Comparison of ENCODE assay signal across 14 cellular contexts in the genomic region with DNA sequence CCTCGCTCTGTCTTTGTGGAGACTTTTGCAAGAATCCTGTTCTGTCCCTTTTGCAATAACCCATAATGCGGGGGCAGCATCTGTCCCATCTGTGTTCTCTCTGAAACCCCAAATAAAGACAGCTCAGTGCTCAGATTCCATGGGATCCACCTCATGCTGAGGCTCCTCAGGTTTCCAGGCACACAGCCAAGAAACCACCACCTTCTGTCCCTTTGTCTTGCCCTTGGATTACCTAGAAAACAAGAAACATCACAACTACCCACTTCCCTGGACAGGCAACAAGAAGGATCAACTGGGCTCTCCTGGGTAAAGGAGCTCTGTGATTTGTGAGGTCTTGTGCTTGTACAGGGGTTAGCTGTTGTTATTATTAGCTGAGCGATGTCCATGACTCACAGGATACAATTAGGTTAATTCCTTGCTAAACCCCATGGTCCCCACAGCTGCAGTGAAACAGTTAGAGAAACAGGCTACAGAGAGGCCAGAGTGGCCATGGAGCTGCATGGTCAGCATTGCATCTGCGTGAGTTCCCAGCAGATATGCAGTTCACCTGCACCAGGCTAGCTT. TPM values are rescaled to one million over a fixed set of nuclear protein-coding genes. Genes with fewer than 3 reads are reported as not detected.
DNase-seq lines count a peak whose midpoint lies in the region; ATAC-seq, FAIRE-seq and TF ChIP-seq lines count a peak whose summit lies in the region.
"Had no signal": no experiment of that assay in that cellular context is flagged by ENCODE, and none has a peak within 500 bp of the region (broad histone marks: within the 10 kb centered on the region; RNA-seq: fewer than 3 reads in every experiment).

No MANE protein-coding gene starts in this region.

- H3K4me3 ChIP-seq in left ventricle myocardium inferior (no peak overlapping the region), astrocyte (ENCODE audit: insufficient read depth, low read depth, low read length) (no peak overlapping the region)
- H3K4me3 ChIP-seq: HAP-1 had no signal

- H3K9me3 ChIP-seq in left ventricle myocardium inferior (replicated peaks) (no peaks in the 10 kb centered on the region), astrocyte (ENCODE audit: insufficient read depth, low read depth, low read length) (no peaks in the 10 kb centered on the region)
- H3K9me3 ChIP-seq: HAP-1 had no signal

- H3K27ac Mint-ChIP-seq in astrocyte (ENCODE audit: unreplicated experiment) = peak overlapping the region; percentile 17
- H3K27ac Mint-ChIP-seq in activated naive CD8-positive, alpha-beta T cell treated with anti-CD3 and anti-CD28 coated beads, Interleukin-2, amount 50 U/mL, for 24 hours = no peak overlapping the region
- H3K27ac Mint-ChIP-seq: activated CD4-positive, alpha-beta memory T cell treated with anti-CD3 and anti-CD28 coated beads for 36 hours; activated naive CD4-positive, alpha-beta T cell treated with anti-CD3 and anti-CD28 coated beads, Interleukin-2, amount 50 U/mL, for 72 hours; stimulated activated memory B cell treated with anti-CD40 and anti-IgM and Interleukin-4, amounts not matched to agents 10 μg/mL and 1 μg/mL and 100 μg/mL, for 72 hours had no signal

- H3K4me1 Mint-ChIP-seq in astrocyte (ENCODE audit: low read depth, unreplicated experiment) = peaks cover 7% of the 10 kb centered on the region
- no peaks in the 10 kb centered on the region for H3K4me1 Mint-ChIP-seq in activated naive CD8-positive, alpha-beta T cell treated with anti-CD3 and anti-CD28 coated beads, Interleukin-2, amount 50 U/mL, for 24 hours
- H3K4me1 Mint-ChIP-seq: stimulated activated memory B cell treated with anti-CD40 and anti-IgM and Interleukin-4, amounts not matched to agents 10 μg/mL and 1 μg/mL and 100 μg/mL, for 72 hours had no signal

- peak overlapping the region; percentile 46 for H3K4me2 ChIP-seq in astrocyte (ENCODE audit: low read length)

- H4K20me1 ChIP-seq in astrocyte (ENCODE audit: insufficient read depth, low read length) = no peaks in the 10 kb centered on the region

- no peak overlapping the region for H3K9ac ChIP-seq in astrocyte (ENCODE audit: low read length)

- no peak overlapping the region for H2AFZ ChIP-seq in astrocyte (ENCODE audit: low read depth, low read length)

- no peaks in the 10 kb centered on the region for H3K36me3 Mint-ChIP-seq in astrocyte (ENCODE audit: low read depth, unreplicated experiment)
- no peaks in the 10 kb centered on the region for H3K36me3 Mint-ChIP-seq in activated naive CD8-positive, alpha-beta T cell treated with anti-CD3 and anti-CD28 coated beads, Interleukin-2, amount 50 U/mL, for 24 hours (ENCODE audit: low read depth)
- H3K36me3 Mint-ChIP-seq: activated CD4-positive, alpha-beta memory T cell treated with anti-CD3 and anti-CD28 coated beads for 36 hours; activated naive CD4-positive, alpha-beta T cell treated with anti-CD3 and anti-CD28 coated beads, Interleukin-2, amount 50 U/mL, for 72 hours; stimulated activated memory B cell treated with anti-CD40 and anti-IgM and Interleukin-4, amounts not matched to agents 10 μg/mL and 1 μg/mL and 100 μg/mL, for 72 hours had no signal

- H3K4me1 ChIP-seq in left ventricle myocardium inferior = peaks cover 14% of the 10 kb centered on the region
- peaks cover 13% of the 10 kb centered on the region for H3K4me1 ChIP-seq in astrocyte (ENCODE audit: insufficient read depth, low read length)
- H3K4me1 ChIP-seq: HAP-1 had no signal

- H3K79me2 ChIP-seq in astrocyte (ENCODE audit: insufficient read depth, low read length) = no peaks in the 10 kb centered on the region

- H3K27me3 ChIP-seq in left ventricle myocardium inferior (ENCODE audit: low read depth) (no peaks in the 10 kb centered on the region), astrocyte (ENCODE audit: insufficient read depth, low read length) (peaks cover 5% of the 10 kb centered on the region)

- intact Hi-C loops in Right ventricle myocardium superior (cut with DNase I) = no loop called here
- intact Hi-C loops in left ventricle myocardium inferior (cut with micrococcal nuclease) = no loop called here

- peaks cover 2% of the 10 kb centered on the region for H3K9me3 Mint-ChIP-seq in astrocyte (ENCODE audit: unreplicated experiment)
- H3K9me3 Mint-ChIP-seq in activated naive CD8-positive, alpha-beta T cell treated with anti-CD3 and anti-CD28 coated beads, Interleukin-2, amount 50 U/mL, for 24 hours = no peaks in the 10 kb centered on the region
- H3K9me3 Mint-ChIP-seq: activated CD4-positive, alpha-beta memory T cell treated with anti-CD3 and anti-CD28 coated beads for 36 hours; activated naive CD4-positive, alpha-beta T cell treated with anti-CD3 and anti-CD28 coated beads, Interleukin-2, amount 50 U/mL, for 72 hours; stimulated activated memory B cell treated with anti-CD40 and anti-IgM and Interleukin-4, amounts not matched to agents 10 μg/mL and 1 μg/mL and 100 μg/mL, for 72 hours had no signal

- ATAC-seq in Right ventricle myocardium superior (ENCODE audit: poor library complexity) = peak; percentile 38
- no peak for ATAC-seq in activated naive CD8-positive, alpha-beta T cell treated with anti-CD3 and anti-CD28 coated beads, Interleukin-2, amount 50 U/mL, for 24 hours
- ATAC-seq: activated naive CD4-positive, alpha-beta T cell treated with anti-CD3 and anti-CD28 coated beads, Interleukin-2, amount 50 U/mL, for 72 hours; stimulated activated memory B cell treated with anti-CD40 and anti-IgM and Interleukin-4, amounts not matched to agents 10 μg/mL and 1 μg/mL and 100 μg/mL, for 72 hours had no signal

- no peak overlapping the region for H3K4me3 Mint-ChIP-seq in astrocyte (ENCODE audit: unreplicated experiment)
- H3K4me3 Mint-ChIP-seq in activated naive CD8-positive, alpha-beta T cell treated with anti-CD3 and anti-CD28 coated beads, Interleukin-2, amount 50 U/mL, for 24 hours = no peak overlapping the region
- H3K4me3 Mint-ChIP-seq: activated CD4-positive, alpha-beta memory T cell treated with anti-CD3 and anti-CD28 coated beads for 36 hours; stimulated activated memory B cell treated with anti-CD40 and anti-IgM and Interleukin-4, amounts not matched to agents 10 μg/mL and 1 μg/mL and 100 μg/mL, for 72 hours had no signal

- peak; percentile 82 for FAIRE-seq in astrocyte (lab: Jason Lieb, UNC)
- FAIRE-seq in urothelium cell line (lab: Jason Lieb, UNC) = no peak

- H3K27me3 Mint-ChIP-seq in astrocyte (ENCODE audit: low read depth, unreplicated experiment) = peaks cover 22% of the 10 kb centered on the region
- peaks cover 2% of the 10 kb centered on the region for H3K27me3 Mint-ChIP-seq in activated naive CD8-positive, alpha-beta T cell treated with anti-CD3 and anti-CD28 coated beads, Interleukin-2, amount 50 U/mL, for 24 hours
- H3K27me3 Mint-ChIP-seq: stimulated activated memory B cell treated with anti-CD40 and anti-IgM and Interleukin-4, amounts not matched to agents 10 μg/mL and 1 μg/mL and 100 μg/mL, for 72 hours had no signal

- TF ChIP-seq CTCF in left ventricle myocardium inferior (IDR thresholded peaks at IDR 0.05; ENCODE audit: borderline replicate concordance) = no peak
- TF ChIP-seq CTCF in astrocyte (IDR thresholded peaks at IDR 0.05; ENCODE audit: insufficient read depth, low read depth, low read length) = no peak

- DNase-seq in Right ventricle myocardium superior (no peak), left ventricle myocardium inferior (no peak), astrocyte (ENCODE audit: low read depth) (peak; percentile 73), kidney glomerular epithelial cell (lab: John Stamatoyannopoulos, UW) (peak; percentile 7), urothelium cell line (ENCODE audit: low spot score) (peak; percentile 57), DMS114 treated with DMSO at 0.1 percent for 48 hours (lab: John Stamatoyannopoulos, UW; ENCODE audit: unreplicated experiment) (no peak), hypothalamus (lab: John Stamatoyannopoulos, UW) (no peak)
- DNase-seq in activated naive CD8-positive, alpha-beta T cell treated with anti-CD3 and anti-CD28 coated beads, Interleukin-2, amount 50 U/mL, for 24 hours = no peak
- DNase-seq: ACHN; activated CD4-positive, alpha-beta memory T cell treated with anti-CD3 and anti-CD28 coated beads for 36 hours; GF-D8 had no signal

- no peaks in the 10 kb centered on the region for H3K36me3 ChIP-seq in left ventricle myocardium inferior
- no peaks in the 10 kb centered on the region for H3K36me3 ChIP-seq in astrocyte (ENCODE audit: insufficient read depth, low read length)
- H3K36me3 ChIP-seq: HAP-1 had no signal

- no peak overlapping the region for H3K27ac ChIP-seq in left ventricle myocardium inferior (replicated peaks)
- H3K27ac ChIP-seq in astrocyte (ENCODE audit: low read depth, low read length) = no peak overlapping the region

RNA-seq across cellular contexts. Expression of a gene that starts 50.2 kb away (rescaled TPM):
- 117 TPM for total RNA-seq in Right ventricle myocardium superior
- 130 TPM for total RNA-seq in left ventricle myocardium inferior
- total RNA-seq in astrocyte = 23.7 and 48.2 TPM in 2 replicates
- total RNA-seq: activated CD4-positive, alpha-beta memory T cell treated with anti-CD3 and anti-CD28 coated beads for 36 hours had no signal

Comparison
In these comparisons a context has a peak if more than half of its experiments do, and no peak if none do; other contexts are left out.
1. DNase-seq: peak in astrocyte (single experiment), kidney glomerular epithelial cell (single experiment) and urothelium cell line (single experiment); none in Right ventricle myocardium superior (single experiment), left ventricle myocardium inferior (single experiment), activated naive CD8-positive, alpha-beta T cell treated with anti-CD3 and anti-CD28 coated beads, Interleukin-2, amount 50 U/mL, for 24 hours (single experiment), DMS114 treated with DMSO at 0.1 percent for 48 hours (single experiment) and hypothalamus (0 of 51).